21 cellular contexts compared by ENCODE assay signal in genomic region chr19:7565332-7565731, GRCh38.
"Had no signal": no experiment of that assay in that cellular context is flagged by ENCODE, and none has a peak within 500 bp of the region (broad histone marks: within the 10 kb centered on the region; RNA-seq: fewer than 3 reads in every experiment).

No MANE protein-coding gene starts in this region.

- DNase-seq: activated CD4-positive, alpha-beta T cell treated with anti-CD3 and anti-CD28 coated beads, Interleukin-2, amount 10 ng/mL, durations not matched to agents 24 days and 14 days; activated CD4-positive, alpha-beta T cell treated with anti-CD3 and anti-CD28 coated beads, Interleukin-2, amount 50 U/mL, for 48 hours; activated CD4-positive, CD25-positive, alpha-beta regulatory T cell treated with anti-CD3 and anti-CD28 coated beads, Interleukin-2, amount 50 U/mL, for 72 hours; activated CD8-positive, alpha-beta memory T cell treated with anti-CD3 and anti-CD28 coated beads, Interleukin-2, amount 10 ng/mL, durations not matched to agents 7 days and 5 days; activated effector memory CD4-positive, alpha-beta T cell treated with anti-CD3 and anti-CD28 coated beads, Interleukin-2, amount 50 U/mL, for 16 hours; activated naive CD4-positive, alpha-beta T cell treated with Interleukin-2 at 50 U/mL for 16 hours; activated T-cell treated with anti-CD3 and anti-CD28 coated beads, Interleukin-2, amount 50 U/mL, for 4 hours; amygdala; Kasumi-1; NCI-H1048; NCI-H146; NCI-H1930; NCI-H2171 treated with DMSO at 0.1 percent for 48 hours; NCI-H226; NCI-H526; NK-92 treated with Interleukin-12 subunit alpha and Interleukin-12 subunit beta, amount 100 ng/mL, for 24 hours; OCI-M1; Right ventricle myocardium superior; RPMI8226; SJCRH30; SK-N-SH had no signal

- H3K27ac ChIP-seq: SJCRH30 had no signal
